Comparison of ENCODE assay signal across 21 cellular contexts in genomic region chr3:144036498-144036897, GRCh38.
DNase-seq lines count a peak whose midpoint lies in the region; ATAC-seq, FAIRE-seq and TF ChIP-seq lines count a peak whose summit lies in the region.
"Had no signal": no experiment of that assay in that cellular context is flagged by ENCODE, and none has a peak within 500 bp of the region (broad histone marks: within the 10 kb centered on the region; RNA-seq: fewer than 3 reads in every experiment).

No MANE protein-coding gene starts in this region.

- no peak overlapping the region for H3K14ac ChIP-seq in neuronal stem cell (ENCODE audit: low read length)

- WGBS in neuronal stem cell (ENCODE audit: extremely low coverage in 2 of 2, insufficient read length in 2 of 2, insufficient replicate concordance in 1 of 2), 2 donors, result no CpG with 5 or more reads among the region's 1 CpG
- 100% methylated on average over 1 of the region's 1 CpG for WGBS in right lobe of liver (ENCODE audit: insufficient coverage, low coverage, low lambda C conversion rate, missing lambda C conversion rate)

- FAIRE-seq in bronchial epithelial cell (lab: Jason Lieb, UNC), result no peak

- no peaks in the 10 kb centered on the region for H3K36me3 Mint-ChIP-seq in activated CD4-positive, alpha-beta T cell treated with anti-CD3 and anti-CD28 coated beads for 36 hours (ENCODE audit: low read depth)
- H3K36me3 Mint-ChIP-seq: CD4-positive, CD25-positive, alpha-beta regulatory T cell had no signal

- H3K4me3 ChIP-seq in bronchial epithelial cell (ENCODE audit: low read depth, low read length) (no peak overlapping the region), neuronal stem cell (ENCODE audit: low read length in 2 of 2) (no peak overlapping the region), right lobe of liver (no peak overlapping the region)
- H3K4me3 ChIP-seq: GM23248 had no signal

- H3K27ac ChIP-seq in neuronal stem cell (replicated peaks; ENCODE audit: low read length), result no peak overlapping the region
- no peak overlapping the region for H3K27ac ChIP-seq in right lobe of liver
- H3K27ac ChIP-seq: 22Rv1, GM23248 had no signal

- no peak for TF ChIP-seq POLR2A in right lobe of liver (IDR thresholded peaks at IDR 0.05)

- H3K9me3 Mint-ChIP-seq in activated CD4-positive, alpha-beta T cell treated with anti-CD3 and anti-CD28 coated beads for 36 hours (ENCODE audit: low read depth), result no peaks in the 10 kb centered on the region
- H3K9me3 Mint-ChIP-seq: CD4-positive, CD25-positive, alpha-beta regulatory T cell; IgD-negative memory B cell had no signal

- H3K27ac Mint-ChIP-seq in activated CD4-positive, alpha-beta T cell treated with anti-CD3 and anti-CD28 coated beads for 36 hours, result no peak overlapping the region
- H3K27ac Mint-ChIP-seq: B cell; CD4-positive, CD25-positive, alpha-beta regulatory T cell; IgD-negative memory B cell had no signal

- H2BK5ac ChIP-seq in neuronal stem cell (ENCODE audit: low read length), result no peak overlapping the region

- H3K9ac ChIP-seq in neuronal stem cell (ENCODE audit: low read depth, low read length, poor library complexity), result no peak overlapping the region
- H3K9ac ChIP-seq: GM23248 had no signal

- CTCF ChIA-PET in activated CD4-positive, alpha-beta T cell treated with anti-CD3 and anti-CD28 coated beads for 36 hours (lab: Charles Lee), result no interaction called here

- DNase-seq in activated CD4-positive, alpha-beta T cell treated with anti-CD3 and anti-CD28 coated beads for 36 hours, result no peak
- no peak for DNase-seq in activated CD4-positive, alpha-beta T cell treated with anti-CD3 and anti-CD28 coated beads for 1 hour
- DNase-seq in bronchial epithelial cell (ENCODE audit: low read depth) (peak; percentile 7), neuronal stem cell (ENCODE audit: low spot score) (no peak), right lobe of liver (no peak)
- no peak for DNase-seq in central memory CD4-positive, alpha-beta T cell
- DNase-seq: DMS53, GM23248, Kasumi-1, MM.1S, NCI-H1092 treated with DMSO at 0.1 percent for 48 hours, NCI-H526, OCI-M1, SHP77 treated with DMSO at 0.1 percent for 48 hours had no signal

- peaks cover 9% of the 10 kb centered on the region for H3K4me1 Mint-ChIP-seq in activated CD4-positive, alpha-beta T cell treated with anti-CD3 and anti-CD28 coated beads for 36 hours

- no peak overlapping the region for H3K23ac ChIP-seq in neuronal stem cell (ENCODE audit: low read depth, low read length, poor library complexity)

- peak; percentile 55 for ATAC-seq in activated CD4-positive, alpha-beta T cell treated with anti-CD3 and anti-CD28 coated beads for 36 hours
- ATAC-seq in HG03354 (IDR thresholded peaks at IDR 0.05; ENCODE audit: poor library complexity, severe bottlenecking, unreplicated experiment) (peak; percentile 33), right lobe of liver (no peak), HG02970 (IDR thresholded peaks at IDR 0.05; ENCODE audit: low FRiP score, unreplicated experiment) (no peak)
- ATAC-seq: HCT116 had no signal

- H3K27me3 ChIP-seq in bronchial epithelial cell (ENCODE audit: control insufficient read depth, insufficient read depth, low read length) (no peaks in the 10 kb centered on the region), neuronal stem cell (ENCODE audit: control insufficient read depth in 3 of 3, insufficient read depth in 3 of 3, low read depth in 1 of 3, low read length in 3 of 3) (no peaks in the 10 kb centered on the region), right lobe of liver (no peaks in the 10 kb centered on the region)

- H2AK5ac ChIP-seq in neuronal stem cell (ENCODE audit: low read depth, low read length), result no peak overlapping the region

- no peak overlapping the region for H2AFZ ChIP-seq in neuronal stem cell (ENCODE audit: low read length)
- H2AFZ ChIP-seq: GM23248 had no signal

- H3K79me1 ChIP-seq in neuronal stem cell (ENCODE audit: low read depth, low read length), result no peaks in the 10 kb centered on the region

- H3K4me3 Mint-ChIP-seq in activated CD4-positive, alpha-beta T cell treated with anti-CD3 and anti-CD28 coated beads for 36 hours, result no peak overlapping the region
- H3K4me3 Mint-ChIP-seq: B cell; CD4-positive, CD25-positive, alpha-beta regulatory T cell; IgD-negative memory B cell had no signal

- peak overlapping the region; percentile 54 for H2BK12ac ChIP-seq in neuronal stem cell (ENCODE audit: low read length)

- TF ChIP-seq CTCF in bronchial epithelial cell (IDR thresholded peaks at IDR 0.05; ENCODE audit: insufficient read depth, low read length, severe bottlenecking), result no peak
- TF ChIP-seq CTCF in right lobe of liver (IDR thresholded peaks at IDR 0.05), result no peak

- no peak overlapping the region for H4K8ac ChIP-seq in neuronal stem cell (ENCODE audit: low read depth, low read length)

- H3K9me3 ChIP-seq in neuronal stem cell (replicated peaks in 1 of 2; ENCODE audit: control insufficient read depth in 2 of 2, insufficient read depth in 1 of 2, low read depth in 1 of 2, low read length in 2 of 2), result peaks cover 0 to 2% of the 10 kb centered on the region in 2 donors
- H3K9me3 ChIP-seq in right lobe of liver, result no peaks in the 10 kb centered on the region

- H3K4ac ChIP-seq in neuronal stem cell (ENCODE audit: low read length), result no peak overlapping the region

- POLR2A ChIA-PET in activated CD4-positive, alpha-beta T cell treated with anti-CD3 and anti-CD28 coated beads for 36 hours (lab: Charles Lee), result no interaction called here

- H3K4me1 ChIP-seq in neuronal stem cell (ENCODE audit: control insufficient read depth in 2 of 2, insufficient read depth in 1 of 2, low read depth in 1 of 2, low read length in 2 of 2), result no peaks in the 10 kb centered on the region
- peaks cover 0 to 3% (median 0%) of the 10 kb centered on the region in 4 donors for H3K4me1 ChIP-seq in right lobe of liver

- H2BK15ac ChIP-seq in neuronal stem cell (ENCODE audit: low read length), result no peak overlapping the region

- peaks cover 2% of the 10 kb centered on the region for H3K27me3 Mint-ChIP-seq in activated CD4-positive, alpha-beta T cell treated with anti-CD3 and anti-CD28 coated beads for 36 hours

- intact Hi-C loops in activated CD4-positive, alpha-beta T cell treated with anti-CD3 and anti-CD28 coated beads for 36 hours (cut with DNase I, micrococcal nuclease), result no loop called here
- intact Hi-C loops in right lobe of liver (cut with DNase I), result no loop called here

- no peak overlapping the region for H3K4me2 ChIP-seq in neuronal stem cell (ENCODE audit: insufficient read depth, low read length, poor library complexity, severe bottlenecking)

- H3K36me3 ChIP-seq in bronchial epithelial cell (ENCODE audit: control insufficient read depth, insufficient read depth, low read length) (no peaks in the 10 kb centered on the region), neuronal stem cell (replicated peaks in 1 of 2; ENCODE audit: control insufficient read depth in 2 of 2, insufficient read depth in 2 of 2, low read length in 2 of 2) (no peaks in the 10 kb centered on the region), right lobe of liver (no peaks in the 10 kb centered on the region)

- no peak overlapping the region for H3K18ac ChIP-seq in neuronal stem cell (ENCODE audit: low read length)

- no peak overlapping the region for H4K91ac ChIP-seq in neuronal stem cell (ENCODE audit: low read depth, low read length, poor library complexity)

- H2BK120ac ChIP-seq in neuronal stem cell (ENCODE audit: low read depth, low read length), result no peak overlapping the region

Comparison
In these comparisons a context has a peak if more than half of its experiments do, and no peak if none do; other contexts are left out.
1. ATAC-seq: peak in activated CD4-positive, alpha-beta T cell treated with anti-CD3 and anti-CD28 coated beads for 36 hours (single experiment) and HG03354 (single experiment); none in right lobe of liver (0 of 4) and HG02970 (single experiment).